ENCODE assay signal across 18 cellular contexts in genomic region chr2:201639205-201639604, GRCh38. TPM values are rescaled to one million over a fixed set of nuclear protein-coding genes. Genes with fewer than 3 reads are reported as not detected.
"Had no signal": no experiment of that assay in that cellular context is flagged by ENCODE, and none has a peak within 500 bp of the region (broad histone marks: within the 10 kb centered on the region; RNA-seq: fewer than 3 reads in every experiment).

No MANE protein-coding gene starts in this region.

- H3K27me3 Mint-ChIP-seq: activated B cell treated with CpG ODN at 0.5 μM for 24 hours; activated CD8-positive, alpha-beta memory T cell treated with anti-CD3 and anti-CD28 coated beads, Interleukin-2, amount 10 ng/mL, durations not matched to agents 7 days and 5 days; activated naive CD4-positive, alpha-beta T cell treated with anti-CD3 and anti-CD28 coated beads, Interleukin-2, amount 50 U/mL, for 24 hours; stimulated activated memory B cell treated with anti-CD40 and anti-IgM and Interleukin-4, amounts not matched to agents 10 μg/mL and 1 μg/mL and 100 μg/mL, for 72 hours had no signal

- DNase-seq: activated B cell treated with CpG ODN at 0.5 μM for 24 hours; activated CD8-positive, alpha-beta memory T cell treated with anti-CD3 and anti-CD28 coated beads, Interleukin-2, amount 10 ng/mL, durations not matched to agents 7 days and 5 days; activated T-cell treated with anti-CD3 and anti-CD28 coated beads, Interleukin-2, amount 50 U/mL, for 1 hour; amniotic stem cell; effector CD8-positive, alpha-beta T cell; gastrocnemius medialis; head of caudate nucleus; nucleus accumbens; stimulated activated CD4-positive, alpha-beta T cell treated with anti-CD3 and anti-CD28 coated beads, Interleukin-4, amount 100 ng/mL, for 4 hours; thyroid gland had no signal

- ATAC-seq: activated CD8-positive, alpha-beta memory T cell treated with anti-CD3 and anti-CD28 coated beads, Interleukin-2, amount 10 ng/mL, durations not matched to agents 7 days and 5 days; esophagus mucosa; gastrocnemius medialis; left lobe of liver; natural killer cell treated with Interleukin-12 subunit alpha and Interleukin-12 subunit beta and Interleukin-15 and Interleukin-18, amount 100 ng/mL, for 72 hours; sciatic nerve; stimulated activated memory B cell treated with anti-CD40 and anti-IgM and Interleukin-4, amounts not matched to agents 10 μg/mL and 1 μg/mL and 100 μg/mL, for 72 hours had no signal

- H3K4me3 Mint-ChIP-seq: activated B cell treated with CpG ODN at 0.5 μM for 24 hours; activated CD8-positive, alpha-beta memory T cell treated with anti-CD3 and anti-CD28 coated beads, Interleukin-2, amount 10 ng/mL, durations not matched to agents 7 days and 5 days; activated naive CD4-positive, alpha-beta T cell treated with anti-CD3 and anti-CD28 coated beads, Interleukin-2, amount 50 U/mL, for 24 hours; mesothelial cell of epicardium; natural killer cell treated with Interleukin-12 subunit alpha and Interleukin-12 subunit beta and Interleukin-15 and Interleukin-18, amount 100 ng/mL, for 72 hours; stimulated activated memory B cell treated with anti-CD40 and anti-IgM and Interleukin-4, amounts not matched to agents 10 μg/mL and 1 μg/mL and 100 μg/mL, for 72 hours; T-helper 2 cell treated with Interferon-gamma antibody and Interleukin-4, amounts not matched to agents 5 μg/mL and 100 μg/mL, for 36 hours had no signal

- H3K9me3 Mint-ChIP-seq: activated B cell treated with CpG ODN at 0.5 μM for 24 hours; activated naive CD4-positive, alpha-beta T cell treated with anti-CD3 and anti-CD28 coated beads, Interleukin-2, amount 50 U/mL, for 24 hours; mesothelial cell of epicardium; natural killer cell treated with Interleukin-12 subunit alpha and Interleukin-12 subunit beta and Interleukin-15 and Interleukin-18, amount 100 ng/mL, for 72 hours; stimulated activated memory B cell treated with anti-CD40 and anti-IgM and Interleukin-4, amounts not matched to agents 10 μg/mL and 1 μg/mL and 100 μg/mL, for 72 hours; T-helper 2 cell treated with Interferon-gamma antibody and Interleukin-4, amounts not matched to agents 5 μg/mL and 100 μg/mL, for 36 hours had no signal

- H3K27ac Mint-ChIP-seq: activated B cell treated with CpG ODN at 0.5 μM for 24 hours; activated CD8-positive, alpha-beta memory T cell treated with anti-CD3 and anti-CD28 coated beads, Interleukin-2, amount 10 ng/mL, durations not matched to agents 7 days and 5 days; activated naive CD4-positive, alpha-beta T cell treated with anti-CD3 and anti-CD28 coated beads, Interleukin-2, amount 50 U/mL, for 24 hours; mesothelial cell of epicardium; natural killer cell treated with Interleukin-12 subunit alpha and Interleukin-12 subunit beta and Interleukin-15 and Interleukin-18, amount 100 ng/mL, for 72 hours; stimulated activated memory B cell treated with anti-CD40 and anti-IgM and Interleukin-4, amounts not matched to agents 10 μg/mL and 1 μg/mL and 100 μg/mL, for 72 hours; T-helper 2 cell treated with Interferon-gamma antibody and Interleukin-4, amounts not matched to agents 5 μg/mL and 100 μg/mL, for 36 hours had no signal

RNA-seq across cellular contexts. Expression of gene MPP4, which starts 59.2 kb away (rescaled TPM):
- total RNA-seq: activated B cell treated with CpG ODN at 0.5 μM for 24 hours; activated CD8-positive, alpha-beta memory T cell treated with anti-CD3 and anti-CD28 coated beads, Interleukin-2, amount 10 ng/mL, durations not matched to agents 7 days and 5 days; esophagus mucosa; left lobe of liver; natural killer cell treated with Interleukin-12 subunit alpha and Interleukin-12 subunit beta and Interleukin-15 and Interleukin-18, amount 100 ng/mL, for 72 hours; thyroid gland had no signal
